18 cellular contexts compared by ENCODE assay signal in genomic region chr4:117783716-117784115, GRCh38.
DNase-seq lines count a peak whose midpoint lies in the region; ATAC-seq, FAIRE-seq and TF ChIP-seq lines count a peak whose summit lies in the region.
"Had no signal": no experiment of that assay in that cellular context is flagged by ENCODE, and none has a peak within 500 bp of the region (broad histone marks: within the 10 kb centered on the region; RNA-seq: fewer than 3 reads in every experiment).

No MANE protein-coding gene starts in this region.

- FAIRE-seq in RCC 7860 (lab: Jason Lieb, UNC): no peak

- H3K9ac ChIP-seq in smooth muscle cell (ENCODE audit: low read depth): no peak overlapping the region

- 5% methylated on average over 2 of the region's 2 CpGs for WGBS in smooth muscle cell (ENCODE audit: low lambda C conversion rate)

- no peaks in the 10 kb centered on the region for H3F3A ChIP-seq in smooth muscle cell (ENCODE audit: low read depth)

- H3K36me3 ChIP-seq in SJSA1: no peaks in the 10 kb centered on the region
- H3K36me3 ChIP-seq in smooth muscle cell (ENCODE audit: low read depth): no peaks in the 10 kb centered on the region
- H3K36me3 ChIP-seq: left lung had no signal

- H3K27me3 ChIP-seq in SJSA1 (replicated peaks) (no peaks in the 10 kb centered on the region), foreskin keratinocyte (no peaks in the 10 kb centered on the region), smooth muscle cell (ENCODE audit: low read depth) (no peaks in the 10 kb centered on the region)
- H3K27me3 ChIP-seq: left lung had no signal

- H2AFZ ChIP-seq in smooth muscle cell (ENCODE audit: low read depth): peak overlapping the region; percentile 15

- H3K79me2 ChIP-seq in smooth muscle cell (ENCODE audit: low read depth): no peaks in the 10 kb centered on the region

- DNase-seq in DMS 273 (lab: John Stamatoyannopoulos, UW; ENCODE audit: unreplicated experiment): peak; percentile 32
- DNase-seq in DMS 273 treated with DMSO at 0.1 percent for 48 hours (lab: John Stamatoyannopoulos, UW): no peak
- peak; percentile 41 to 43 for DNase-seq in SJSA1 (ENCODE audit: low read depth in 1 of 2, low spot score in 2 of 2)
- DNase-seq in foreskin keratinocyte: peak; percentile 17 to 64
- DNase-seq in smooth muscle cell (lab: John Stamatoyannopoulos, UW; ENCODE audit: unreplicated experiment): no peak
- no peak for DNase-seq in central memory CD4-positive, alpha-beta T cell
- DNase-seq in RCC 7860 (ENCODE audit: low spot score): no peak
- DNase-seq in caudate nucleus (lab: John Stamatoyannopoulos, UW): no peak
- DNase-seq: activated CD8-positive, alpha-beta T cell treated with anti-CD3 and anti-CD28 coated beads, Interleukin-2, amount 10 ng/mL, durations not matched to agents 7 days and 5 days; activated effector memory CD4-positive, alpha-beta T cell treated with Interleukin-2 at 50 U/mL for 16 hours; CD8-positive, alpha-beta memory T cell; H7; head of caudate nucleus; left lung; naive thymus-derived CD4-positive, alpha-beta T cell; right cardiac atrium had no signal

- H3K4me2 ChIP-seq in smooth muscle cell: no peak overlapping the region

- TF ChIP-seq CTCF in foreskin keratinocyte (conservative IDR thresholded peaks at IDR 0.05) (no peak), smooth muscle cell (IDR thresholded peaks at IDR 0.05; ENCODE audit: borderline replicate concordance, insufficient read depth, poor library complexity, severe bottlenecking) (no peak)

- H4K20me1 ChIP-seq in smooth muscle cell (ENCODE audit: low read depth): no peaks in the 10 kb centered on the region

- ATAC-seq in foreskin keratinocyte: peak; percentile 98
- ATAC-seq: activated CD8-positive, alpha-beta T cell treated with anti-CD3 and anti-CD28 coated beads, Interleukin-2, amount 10 ng/mL, durations not matched to agents 7 days and 5 days; left lung; naive thymus-derived CD4-positive, alpha-beta T cell; right cardiac atrium; stimulated activated memory B cell treated with anti-CD40 and anti-IgM and Interleukin-4, amounts not matched to agents 10 μg/mL and 1 μg/mL and 100 μg/mL, for 72 hours had no signal

- H3K4me3 ChIP-seq in SJSA1 (no peak overlapping the region), smooth muscle cell (no peak overlapping the region)
- H3K4me3 ChIP-seq: left lung had no signal

- H3K9me3 ChIP-seq in SJSA1 (replicated peaks) (no peaks in the 10 kb centered on the region), smooth muscle cell (replicated peaks; ENCODE audit: low read depth) (no peaks in the 10 kb centered on the region)
- H3K9me3 ChIP-seq: left lung had no signal

- H3K4me1 ChIP-seq in SJSA1 (replicated peaks) (peaks cover 5% of the 10 kb centered on the region), foreskin keratinocyte (no peaks in the 10 kb centered on the region), smooth muscle cell (ENCODE audit: low read depth) (no peaks in the 10 kb centered on the region)
- H3K4me1 ChIP-seq: left lung had no signal

- H3K27ac ChIP-seq in SJSA1 (no peak overlapping the region), foreskin keratinocyte (no peak overlapping the region), smooth muscle cell (ENCODE audit: low read depth) (peak overlapping the region; percentile 41), caudate nucleus (ENCODE audit: low read depth, low read length) (no peak overlapping the region)
- H3K27ac ChIP-seq: 22Rv1, left lung had no signal

Comparison
In these comparisons a context has a peak if more than half of its experiments do, and no peak if none do; other contexts are left out.
1. DNase-seq: peak in DMS 273 (single experiment), SJSA1 (2 of 2) and foreskin keratinocyte (2 of 2); none in DMS 273 treated with DMSO at 0.1 percent for 48 hours (single experiment), smooth muscle cell (single experiment), central memory CD4-positive, alpha-beta T cell (single experiment), RCC 7860 (single experiment) and caudate nucleus (0 of 61).